20 cellular contexts compared by ENCODE assay signal in the genomic region with DNA sequence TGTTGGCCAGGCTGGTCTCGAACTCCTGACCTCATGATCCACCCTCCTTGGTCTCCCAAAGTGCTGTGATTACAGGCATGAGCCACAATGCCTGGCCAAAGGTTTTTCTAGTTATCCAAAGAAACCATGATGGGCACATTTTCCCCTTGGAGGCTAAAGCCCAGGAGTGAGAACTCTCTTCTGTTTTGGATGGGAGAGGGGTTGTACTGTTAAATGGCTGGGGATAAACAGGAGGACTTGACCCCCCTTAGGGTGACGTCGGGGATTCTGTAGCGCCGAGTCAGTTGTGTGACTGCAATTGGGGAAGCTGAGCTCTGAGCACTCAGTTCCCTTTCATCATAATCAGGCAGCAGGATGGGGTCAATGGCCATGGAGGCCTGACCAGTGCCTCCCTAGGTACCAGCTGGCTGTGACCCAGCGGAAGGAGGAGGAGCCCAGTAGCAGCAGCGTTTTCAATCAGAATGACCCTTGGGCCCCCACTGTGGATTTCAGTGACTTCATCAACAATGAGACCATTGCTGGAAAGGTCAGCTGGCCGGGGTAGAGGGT. TPM values are rescaled to one million over a fixed set of nuclear protein-coding genes. Genes with fewer than 3 reads are reported as not detected.
DNase-seq lines count a peak whose midpoint lies in the region; ATAC-seq and TF ChIP-seq lines count a peak whose summit lies in the region.
"Had no signal": no experiment of that assay in that cellular context is flagged by ENCODE, and none has a peak within 500 bp of the region (broad histone marks: within the 10 kb centered on the region; RNA-seq: fewer than 3 reads in every experiment).

No MANE protein-coding gene starts in this region.

- no peak for DNase-seq in esophagus muscularis mucosa (ENCODE audit: extremely low spot score)
- DNase-seq in right lobe of liver, result peak; percentile 83 to 87 (median 85)
- DNase-seq in psoas muscle, result no peak
- DNase-seq in transverse colon, result no peak
- DNase-seq in NOMO-1 (lab: John Stamatoyannopoulos, UW; ENCODE audit: unreplicated experiment in 2 of 2), result no peak
- DNase-seq in AG20443 (ENCODE audit: low spot score), result no peak
- no peak for DNase-seq in COR-L47 (lab: John Stamatoyannopoulos, UW)
- DNase-seq in SW480 (ENCODE audit: low spot score), result no peak
- DNase-seq: AML-193; CD4-positive, alpha-beta T cell; DMS79 treated with DMSO at 0.1 percent for 48 hours; GOT3; KG1; NCI-H1048; NCI-H1694; NCI-H510A treated with DMSO at 0.1 percent for 48 hours; NCI-H82; PC-9; SJCRH30 had no signal

- no peaks in the 10 kb centered on the region for H3K27me3 ChIP-seq in esophagus muscularis mucosa
- H3K27me3 ChIP-seq in right lobe of liver, result no peaks in the 10 kb centered on the region
- H3K27me3 ChIP-seq in psoas muscle (ENCODE audit: insufficient read depth in 3 of 3, low read length in 2 of 3), result peaks cover 0 to 16% (median 0%) of the 10 kb centered on the region in 3 donors
- peaks cover 7% of the 10 kb centered on the region for H3K27me3 ChIP-seq in transverse colon
- H3K27me3 ChIP-seq: SJCRH30 had no signal

- TF ChIP-seq CTCF in esophagus muscularis mucosa (IDR thresholded peaks at IDR 0.05) (no peak), right lobe of liver (IDR thresholded peaks at IDR 0.05) (no peak), psoas muscle (IDR thresholded peaks at IDR 0.05) (no peak), transverse colon (IDR thresholded peaks at IDR 0.05) (no peak)

- H3K9me3 ChIP-seq in esophagus muscularis mucosa (no peaks in the 10 kb centered on the region), right lobe of liver (no peaks in the 10 kb centered on the region), psoas muscle (no peaks in the 10 kb centered on the region), transverse colon (no peaks in the 10 kb centered on the region)
- H3K9me3 ChIP-seq: SJCRH30 had no signal

- H3K27ac ChIP-seq in esophagus muscularis mucosa (replicated peaks in 1 of 4) (peak overlapping the region; percentile 60 to 89 (median 87)), right lobe of liver (no peak overlapping the region), psoas muscle (no peak overlapping the region), transverse colon (peak overlapping the region in 3 of 4 donors; percentile 20 to 80 (median 35))
- H3K27ac ChIP-seq: PC-9, SJCRH30 had no signal

- H3K4me1 ChIP-seq in esophagus muscularis mucosa, result peaks cover 3 to 62% (median 54%) of the 10 kb centered on the region in 4 donors
- peaks cover 0 to 17% (median 4%) of the 10 kb centered on the region in 4 donors for H3K4me1 ChIP-seq in right lobe of liver
- no peaks in the 10 kb centered on the region for H3K4me1 ChIP-seq in psoas muscle
- peaks cover 0 to 13% (median 8%) of the 10 kb centered on the region in 4 donors for H3K4me1 ChIP-seq in transverse colon

- peaks cover 0 to 35% (median 16%) of the 10 kb centered on the region in 4 donors for H3K36me3 ChIP-seq in esophagus muscularis mucosa
- H3K36me3 ChIP-seq in right lobe of liver, result no peaks in the 10 kb centered on the region
- H3K36me3 ChIP-seq in psoas muscle (ENCODE audit: insufficient read depth in 1 of 2, low read depth in 1 of 2), result no peaks in the 10 kb centered on the region
- no peaks in the 10 kb centered on the region for H3K36me3 ChIP-seq in transverse colon
- H3K36me3 ChIP-seq: SJCRH30 had no signal

- TF ChIP-seq POLR2A in esophagus muscularis mucosa (IDR thresholded peaks at IDR 0.05; ENCODE audit: low read depth) (no peak), right lobe of liver (IDR thresholded peaks at IDR 0.05) (no peak), transverse colon (IDR thresholded peaks at IDR 0.05) (no peak)

- WGBS in esophagus muscularis mucosa, result 40% methylated on average over 6 of the region's 8 CpGs
- WGBS in right lobe of liver (ENCODE audit: insufficient coverage, low coverage, low lambda C conversion rate, missing lambda C conversion rate), result 14% methylated on average over 6 of the region's 8 CpGs
- 71 to 79% (median 74%) methylated on average over 8 of the region's 8 CpGs for WGBS in psoas muscle, 3 donors
- WGBS in transverse colon (ENCODE audit: low coverage in 1 of 2), 2 donors, result 65% methylated on average over 8 of the region's 8 CpGs; no CpG with 5 or more reads in 1 of the 2 donors

- H3K4me3 ChIP-seq in esophagus muscularis mucosa (peak overlapping the region; percentile 59 to 69 (median 62)), right lobe of liver (no peak overlapping the region), psoas muscle (peak overlapping the region; percentile 11), transverse colon (peak overlapping the region in 1 of 4 donors; percentile 46)
- H3K4me3 ChIP-seq: GM12878, PC-9, SJCRH30 had no signal

- ATAC-seq in right lobe of liver (peak; percentile 80 to 91 (median 88)), psoas muscle (no peak)
- ATAC-seq: GM12878 had no signal

- intact Hi-C loops in esophagus muscularis mucosa (cut with DNase I), result no loop called here
- intact Hi-C loops in right lobe of liver (cut with DNase I), result no loop called here
- intact Hi-C loops in psoas muscle (cut with DNase I), result no loop called here
- intact Hi-C loops in transverse colon (cut with DNase I; ENCODE audit: low total_unique reads), result no loop called here

- in situ Hi-C loops in transverse colon (cut with MboI; ENCODE audit: low pct_ligation_motif_present in 1 of 4, low pct_unique_long_range_greater_than_20kb in 1 of 4, low sequenced_read_pairs in 3 of 4), result loop anchor here in 1 of 4 donors (10.0 kb wide), 1 partner anchor 70 kb away; no protein-coding TSS in a partner anchor

- no peak for TF ChIP-seq EP300 in esophagus muscularis mucosa (IDR thresholded peaks at IDR 0.05)
- TF ChIP-seq EP300 in transverse colon (IDR thresholded peaks at IDR 0.05; ENCODE audit: low read depth), result no peak

RNA-seq across cellular contexts. Expression of a gene that starts 4.1 kb away (rescaled TPM):
- total RNA-seq in esophagus muscularis mucosa, result 100 to 1,000 TPM in 3 of 4 donors, 10 to 100 TPM in 1; 89.0 to 242 (median 118) TPM
- total RNA-seq in right lobe of liver, result 10 to 100 TPM in 2 of 6 experiments, 1 to 10 TPM in 4; 3.9 to 14.9 (median 7.1) TPM
- 10 to 100 TPM in 2 of 4 donors, 1 to 10 TPM in 2; 5.8 to 11.8 (median 8.5) TPM for total RNA-seq in psoas muscle
- polyA plus RNA-seq in psoas muscle, result 1 to 10 TPM; 5.9 to 9.3 (median 8.4) TPM
- 100 to 1,000 TPM in 1 of 4 donors, 10 to 100 TPM in 3; 14.3 to 134 (median 35.2) TPM for total RNA-seq in transverse colon

RNA-seq across cellular contexts. Expression of a gene that starts 10.7 kb away (rescaled TPM):
- total RNA-seq in esophagus muscularis mucosa, result 1 to 10 TPM in 3 of 4 donors, under 1 TPM in 1; 0.66 to 2.0 (median 1.4) TPM
- total RNA-seq in right lobe of liver, result 1 to 10 TPM in 4 of 6 experiments, under 1 TPM in 2; 0.62 to 2.0 (median 1.4) TPM
- 1 to 10 TPM in 1 of 4 donors, under 1 TPM in 3; 0.49 to 1.0 (median 0.71) TPM for total RNA-seq in psoas muscle
- polyA plus RNA-seq in psoas muscle, result 1 to 10 TPM in 1 of 3 donors, under 1 TPM in 2; 0.08 to 1.6 (median 0.60) TPM
- 1 to 10 TPM in 2 of 4 donors, under 1 TPM in 2; 0.55 to 6.0 (median 1.1) TPM for total RNA-seq in transverse colon

RNA-seq across cellular contexts. Expression of a gene that starts 21.9 kb away (rescaled TPM):
- total RNA-seq in esophagus muscularis mucosa (10 to 100 TPM; 68.9 to 91.5 (median 77.2) TPM), right lobe of liver (10 to 100 TPM; 33.6 to 72.1 (median 42.8) TPM), psoas muscle (100 to 1,000 TPM in 3 of 4 donors, 10 to 100 TPM in 1; 61.7 to 105 (median 103) TPM), transverse colon (100 to 1,000 TPM in 1 of 4 donors, 10 to 100 TPM in 3; 37.0 to 131 (median 60.4) TPM)
- polyA plus RNA-seq in psoas muscle, result 100 to 1,000 TPM in 2 of 3 donors, 10 to 100 TPM in 1; 86.0 to 239 (median 204) TPM

RNA-seq across cellular contexts. Expression of a gene that starts 31.0 kb away (rescaled TPM):
- total RNA-seq in esophagus muscularis mucosa (100 to 1,000 TPM; 165 to 293 (median 237) TPM), right lobe of liver (10 to 100 TPM; 29.6 to 48.8 (median 37.4) TPM), psoas muscle (10 to 100 TPM; 45.9 to 85.4 (median 60.6) TPM), transverse colon (100 to 1,000 TPM in 3 of 4 donors, 10 to 100 TPM in 1; 78.2 to 199 (median 120) TPM)
- polyA plus RNA-seq in psoas muscle, result 100 to 1,000 TPM in 1 of 3 donors, 10 to 100 TPM in 2; 54.4 to 150 (median 69.1) TPM

RNA-seq across cellular contexts. Expression of a gene that starts 45.5 kb away (rescaled TPM):
- under 1 TPM in 1 of 4 donors, not detected in 3; 0.06 TPM for total RNA-seq in esophagus muscularis mucosa
- total RNA-seq in right lobe of liver, result 100 to 1,000 TPM in 5 of 6 experiments, 10 to 100 TPM in 1; 64.5 to 505 (median 185) TPM
- total RNA-seq in psoas muscle, result not detected
- under 1 TPM in 1 of 3 donors, not detected in 2; 0.03 TPM for polyA plus RNA-seq in psoas muscle
- total RNA-seq in transverse colon, result under 1 TPM in 2 of 4 donors, not detected in 2; 0.32 to 0.68 TPM
- total RNA-seq: CD4-positive, alpha-beta T cell; GM12878; PC-9; SJCRH30 had no signal
- polyA plus RNA-seq: GM12878 had no signal

Comparison
In these comparisons a context has a peak if more than half of its experiments do, and no peak if none do; other contexts are left out.
1. DNase-seq: peak in right lobe of liver (3 of 3); none in esophagus muscularis mucosa (single experiment), psoas muscle (0 of 2), transverse colon (single experiment), NOMO-1 (0 of 2), AG20443 (single experiment), COR-L47 (single experiment) and SW480 (single experiment).
2. H3K27ac ChIP-seq: peak in esophagus muscularis mucosa (4 of 4) and transverse colon (3 of 4); none in right lobe of liver (0 of 3) and psoas muscle (single experiment).
3. H3K4me3 ChIP-seq: peak in esophagus muscularis mucosa (4 of 4) and psoas muscle (single experiment); none in right lobe of liver (0 of 3).
4. ATAC-seq: peak in right lobe of liver (4 of 4); none in psoas muscle (0 of 4).